In the genomic region with DNA sequence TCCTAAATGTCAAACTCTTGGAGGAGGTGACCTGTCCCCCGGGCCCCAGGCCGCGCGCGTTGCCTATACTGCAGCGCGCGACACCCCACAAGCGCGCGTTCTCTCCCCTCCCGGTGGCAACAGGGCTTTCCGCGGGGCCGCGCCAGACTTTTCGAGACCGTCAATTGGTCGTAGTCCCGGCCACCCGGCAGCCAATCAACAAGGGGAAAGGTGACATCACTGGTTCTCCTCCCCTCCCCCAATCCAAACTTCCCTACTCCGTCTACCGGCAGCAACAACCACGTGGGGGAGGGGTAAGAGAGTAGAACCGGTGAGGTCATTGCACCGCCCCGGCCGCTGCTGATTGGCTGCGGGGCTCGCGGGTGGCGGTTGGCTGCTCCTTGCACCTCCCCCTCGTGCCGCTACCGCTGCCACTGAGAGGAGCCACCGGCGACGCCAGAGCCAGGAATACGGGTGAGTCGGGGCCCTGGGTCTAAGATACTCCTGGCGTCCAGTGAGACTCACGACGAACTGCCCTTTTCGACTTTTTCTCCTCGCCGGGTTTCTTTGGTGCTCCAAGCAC, we compare ENCODE assay signal across 8 cellular contexts.
DNase-seq lines count a peak whose midpoint lies in the region; ATAC-seq and TF ChIP-seq lines count a peak whose summit lies in the region.

No MANE protein-coding gene starts in this region.

- H3K27ac ChIP-seq in VCaP = peak overlapping the region; percentile 98

- H3K4me3 ChIP-seq in AG04449 (ENCODE audit: low read depth, low read length) = peak overlapping the region; percentile 96
- H3K4me3 ChIP-seq in cardiac fibroblast (replicated peaks in 1 of 2; ENCODE audit: low read depth in 2 of 2, low read length in 2 of 2) = peak overlapping the region; percentile 77 to 87

- no peak for TF ChIP-seq CTCF in AG04449 (IDR thresholded peaks at IDR 0.05; ENCODE audit: insufficient read depth, low read length, missing control alignments)
- no peak for TF ChIP-seq CTCF in VCaP (conservative IDR thresholded peaks at IDR 0.05)
- no peak for TF ChIP-seq CTCF in cardiac fibroblast (IDR thresholded peaks at IDR 0.05; ENCODE audit: low read depth, low read length)

- DNase-seq in AG04449 (ENCODE audit: low read depth, low spot score) = peak; percentile 94
- peak; percentile 99 for DNase-seq in NCI-H2196 (lab: John Stamatoyannopoulos, UW; ENCODE audit: unreplicated experiment)
- DNase-seq in cardiac fibroblast (ENCODE audit: low read depth in 2 of 2) = peak; percentile 100
- peak; percentile 98 for DNase-seq in inferior parietal cortex (ENCODE audit: extremely low spot score)
- DNase-seq in smooth muscle cell of the brain vasculature (ENCODE audit: low read depth, low spot score) = peak; percentile 96

- ATAC-seq in GM18907 (IDR thresholded peaks at IDR 0.05; ENCODE audit: unreplicated experiment) = peak; percentile 63
- peak; percentile 57 for ATAC-seq in HG03135 (IDR thresholded peaks at IDR 0.05; ENCODE audit: unreplicated experiment)

- POLR2A ChIA-PET in AG04449 (lab: Yijun Ruan, JAX) = no interaction called here

- CTCF ChIA-PET in AG04449 (lab: Yijun Ruan, JAX) = no interaction called here

Comparison
In these comparisons a context has a peak if more than half of its experiments do, and no peak if none do; other contexts are left out.
1. Peak in every context shown above with its lines: DNase-seq, ATAC-seq, H3K4me3 ChIP-seq and H3K27ac ChIP-seq.